ENCODE assay signal across 3 cellular contexts in genomic region chr13:28056426-28056825, GRCh38.
TF ChIP-seq lines count a peak whose summit lies in the region.

No MANE protein-coding gene starts in this region.

TF ChIP-seq in GM12891, 5 proteins besides CTCF, POLR2A, EP300 and RAD21:
- TF ChIP-seq PAX5 (IDR thresholded peaks at IDR 0.05; ENCODE audit: insufficient read depth, low read length, severe bottlenecking) = no peak
- no peak for TF ChIP-seq POU2F2 (IDR thresholded peaks at IDR 0.05; ENCODE audit: low read depth, low read length)
- TF ChIP-seq POLR2AphosphoS5 (IDR thresholded peaks at IDR 0.05; ENCODE audit: low read depth, low read length) = no peak
- no peak for TF ChIP-seq SPI1 (IDR thresholded peaks at IDR 0.05; ENCODE audit: low read depth, low read length)
- no peak for TF ChIP-seq TAF1 (IDR thresholded peaks at IDR 0.05; ENCODE audit: low read depth, low read length)

TF ChIP-seq in IMR-90, 13 proteins besides CTCF, POLR2A, EP300 and RAD21:
- no peak for TF ChIP-seq RFX5 (IDR thresholded peaks at IDR 0.05; ENCODE audit: low read depth, low read length)
- TF ChIP-seq CEBPB (IDR thresholded peaks at IDR 0.05; ENCODE audit: low read depth, low read length) = no peak
- TF ChIP-seq MAFK (IDR thresholded peaks at IDR 0.05; ENCODE audit: low read depth, low read length) = no peak
- no peak for TF ChIP-seq CHD1 (IDR thresholded peaks at IDR 0.05; ENCODE audit: low read depth, low read length)
- TF ChIP-seq ELK1 (IDR thresholded peaks at IDR 0.05; ENCODE audit: borderline replicate concordance, low read depth, low read length) = no peak
- TF ChIP-seq MAZ (IDR thresholded peaks at IDR 0.05; ENCODE audit: borderline replicate concordance, low read depth, low read length) = no peak
- no peak for TF ChIP-seq NFE2L2 (IDR thresholded peaks at IDR 0.05; ENCODE audit: low read depth, low read length)
- no peak for TF ChIP-seq SMC3 (IDR thresholded peaks at IDR 0.05; ENCODE audit: low read depth, low read length)

TF ChIP-seq in H1, 55 proteins besides CTCF, POLR2A, EP300 and RAD21:
- TF ChIP-seq CHD1 (IDR thresholded peaks at IDR 0.05; ENCODE audit: low read depth, low read length) (no peak), RXRA (IDR thresholded peaks at IDR 0.05; ENCODE audit: insufficient read depth, low read depth, low read length) (no peak), TBP (IDR thresholded peaks at IDR 0.05; ENCODE audit: low read depth, low read length) (no peak), E2F6 (IDR thresholded peaks at IDR 0.05) (no peak), CTBP2 (IDR thresholded peaks at IDR 0.05; ENCODE audit: borderline replicate concordance, insufficient read depth, insufficient read length, low read length) (no peak), SIX5 (IDR thresholded peaks at IDR 0.05; ENCODE audit: low read depth, low read length) (no peak), KDM4A (IDR thresholded peaks at IDR 0.05; ENCODE audit: low read depth, low read length, severe bottlenecking) (no peak), ASH2L (IDR thresholded peaks at IDR 0.05; ENCODE audit: low read length) (no peak), NANOG (IDR thresholded peaks at IDR 0.05; ENCODE audit: insufficient read depth, low read depth, low read length, poor library complexity, severe bottlenecking) (no peak), CBX8 (IDR thresholded peaks at IDR 0.05; ENCODE audit: borderline replicate concordance, low read depth, low read length) (no peak), TCF12 (IDR thresholded peaks at IDR 0.05; ENCODE audit: low read depth, low read length) (no peak), SRF (IDR thresholded peaks at IDR 0.05; ENCODE audit: low read depth, low read length) (no peak), POLR2AphosphoS5 (IDR thresholded peaks at IDR 0.05; ENCODE audit: low read depth, low read length) (no peak), ATF3 (IDR thresholded peaks at IDR 0.05; ENCODE audit: insufficient read depth, low read depth, low read length) (no peak), PHF8 (conservative IDR thresholded peaks at IDR 0.05; ENCODE audit: low read depth, low read length) (no peak), TAF1 (IDR thresholded peaks at IDR 0.05; ENCODE audit: low read depth, low read length) (no peak), CBX5 (IDR thresholded peaks at IDR 0.05; ENCODE audit: low read depth, low read length) (no peak), SIN3A (conservative IDR thresholded peaks at IDR 0.05 in 1 of 2, IDR thresholded peaks at IDR 0.05 in 1 of 2; ENCODE audit: low read depth in 1 of 2, low read length in 2 of 2) (no peak), YY1 (IDR thresholded peaks at IDR 0.05; ENCODE audit: low read depth, low read length) (no peak)
